29 cellular contexts compared by ENCODE assay signal in the genomic region with DNA sequence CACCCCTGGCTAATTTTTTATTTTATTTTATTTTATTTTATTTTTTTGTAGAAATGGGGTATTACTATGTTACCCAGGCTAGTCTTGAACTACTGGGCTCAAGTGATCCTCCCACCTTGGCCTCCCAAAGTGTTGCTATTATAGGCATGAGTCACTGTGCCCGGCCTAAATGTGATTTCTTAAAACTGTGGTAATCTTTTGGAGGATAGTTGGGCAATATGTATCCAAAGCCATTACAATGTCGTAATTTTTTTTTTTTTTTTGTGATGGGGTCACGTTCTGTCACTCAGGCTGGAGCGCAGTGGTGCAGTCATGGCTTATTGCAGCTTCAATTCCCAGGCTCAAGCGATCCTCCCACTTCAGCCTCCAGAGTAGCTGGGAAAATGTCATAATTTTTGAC. TPM values are rescaled to one million over a fixed set of nuclear protein-coding genes. Genes with fewer than 3 reads are reported as not detected.
DNase-seq lines count a peak whose midpoint lies in the region; ATAC-seq and TF ChIP-seq lines count a peak whose summit lies in the region.
"Had no signal": no experiment of that assay in that cellular context is flagged by ENCODE, and none has a peak within 500 bp of the region (broad histone marks: within the 10 kb centered on the region; RNA-seq: fewer than 3 reads in every experiment).

No MANE protein-coding gene starts in this region.

- no peaks in the 10 kb centered on the region for H3K36me3 Mint-ChIP-seq in activated naive CD4-positive, alpha-beta T cell treated with anti-CD3 and anti-CD28 coated beads, Interleukin-2, amount 50 U/mL, for 72 hours
- H3K36me3 Mint-ChIP-seq: mesothelial cell of epicardium had no signal

- no peaks in the 10 kb centered on the region; the same call in 1 of the 2 replicates for H3K4me1 ChIP-seq in IMR-90 (ENCODE audit: control insufficient read depth, insufficient read depth, low read length)
- H3K4me1 ChIP-seq in PC-9 (replicated peaks; ENCODE audit: insufficient read depth) = peaks cover 21% of the 10 kb centered on the region
- H3K4me1 ChIP-seq: Peyer's patch had no signal

- no peaks in the 10 kb centered on the region for H3K9me2 ChIP-seq in PC-9 (ENCODE audit: insufficient read depth)

- H3K9me1 ChIP-seq in IMR-90 (ENCODE audit: insufficient read depth, low read length) = no peaks in the 10 kb centered on the region

- no peak overlapping the region for H2AK9ac ChIP-seq in IMR-90 (replicated peaks; ENCODE audit: low read depth, low read length, poor library complexity)

- TF ChIP-seq CTCF in AG09309 (IDR thresholded peaks at IDR 0.05; ENCODE audit: control insufficient read depth, insufficient read depth, low read depth, low read length, missing control alignments) (no peak), IMR-90 (conservative IDR thresholded peaks at IDR 0.05; ENCODE audit: low read depth, low read length) (no peak), PC-9 (conservative IDR thresholded peaks at IDR 0.05) (no peak), fibroblast of pulmonary artery (IDR thresholded peaks at IDR 0.05; ENCODE audit: low read length, missing control alignments) (no peak)

- TF ChIP-seq RAD21 in IMR-90 (IDR thresholded peaks at IDR 0.05; ENCODE audit: low read length) = no peak

- H3K9me3 ChIP-seq in IMR-90 (ENCODE audit: control insufficient read depth, insufficient read depth, low read length) (no peaks in the 10 kb centered on the region), PC-9 (ENCODE audit: insufficient read depth, low read depth) (no peaks in the 10 kb centered on the region)
- H3K9me3 ChIP-seq: BLaER1 treated with 17β-estradiol and CSF1 and Interleukin-3, amounts not matched to agents 10 nM and 100 nM; Peyer's patch; stomach had no signal

- dilution Hi-C loops in IMR-90 (cut with HindIII; ENCODE audit: low sequenced_read_pairs, unreplicated experiment) = no loop called here

- H3K27ac Mint-ChIP-seq in activated naive CD4-positive, alpha-beta T cell treated with anti-CD3 and anti-CD28 coated beads, Interleukin-2, amount 50 U/mL, for 72 hours = no peak overlapping the region
- H3K27ac Mint-ChIP-seq: mesothelial cell of epicardium, nephron had no signal

- TF ChIP-seq POLR2A in IMR-90 (IDR thresholded peaks at IDR 0.05; ENCODE audit: low read depth, low read length) = no peak

- H3F3A ChIP-seq in PC-9 (ENCODE audit: insufficient read depth, low read depth) = no peaks in the 10 kb centered on the region; the same call in 1 of the 2 replicates

- H2BK120ac ChIP-seq in IMR-90 (ENCODE audit: low read depth, low read length) = no peak overlapping the region

- H2BK15ac ChIP-seq in IMR-90 (ENCODE audit: low read depth, low read length) = no peak overlapping the region

- no peak overlapping the region for H3K14ac ChIP-seq in IMR-90 (replicated peaks; ENCODE audit: low read depth, low read length)

- H3K27ac ChIP-seq in IMR-90 (ENCODE audit: insufficient read depth, low read length) = no peak overlapping the region
- H3K27ac ChIP-seq in PC-9 = peak overlapping the region; percentile 45
- H3K27ac ChIP-seq: BLaER1 treated with 17β-estradiol and CSF1 and Interleukin-3, amounts not matched to agents 10 nM and 100 nM; epithelial cell of prostate; Peyer's patch; SK-N-MC; stomach had no signal

- H4K20me1 ChIP-seq in IMR-90 (ENCODE audit: insufficient read depth, low read length) (no peaks in the 10 kb centered on the region), PC-9 (ENCODE audit: insufficient read depth) (no peaks in the 10 kb centered on the region)
- H4K20me1 ChIP-seq: BLaER1 treated with 17β-estradiol and CSF1 and Interleukin-3, amounts not matched to agents 10 nM and 100 nM had no signal

- no peak overlapping the region for H2AK5ac ChIP-seq in IMR-90 (ENCODE audit: low read depth, low read length)

- H2BK5ac ChIP-seq in IMR-90 (ENCODE audit: low read depth, low read length, poor library complexity, severe bottlenecking) = no peak overlapping the region

- no peaks in the 10 kb centered on the region for H3K9me3 Mint-ChIP-seq in activated naive CD4-positive, alpha-beta T cell treated with anti-CD3 and anti-CD28 coated beads, Interleukin-2, amount 50 U/mL, for 72 hours
- H3K9me3 Mint-ChIP-seq: nephron had no signal

- peak; percentile 17 for DNase-seq in AG09309 (ENCODE audit: low read depth)
- DNase-seq in IMR-90 = no peak
- DNase-seq in PC-9 = peak in 1 of 2 experiments; percentile 82
- DNase-seq in fibroblast of pulmonary artery (ENCODE audit: low read depth) = peak; percentile 41
- no peak for DNase-seq in activated naive CD4-positive, alpha-beta T cell treated with anti-CD3 and anti-CD28 coated beads, Interleukin-2, amount 50 U/mL, for 72 hours (ENCODE audit: low spot score in 2 of 2)
- DNase-seq in activated T-cell treated with anti-CD3 and anti-CD28 coated beads, Interleukin-2, amount 50 U/mL, for 48 hours = no peak
- no peak for DNase-seq in NAMALWA (ENCODE audit: low spot score)
- DNase-seq: activated CD4-positive, CD25-positive, alpha-beta regulatory T cell treated with anti-CD3 and anti-CD28 coated beads, Interleukin-2, amount 50 U/mL, for 72 hours; GDM1; left cardiac atrium; NCI-H1436; NCI-H2171; NCI-H774; Peyer's patch; stimulated activated CD4-positive, alpha-beta T cell treated with anti-CD3 and anti-CD28 coated beads, Interleukin-2, amount 100 ng/mL, for 48 hours; stomach; T-helper 9 cell had no signal

- H3K4me3 ChIP-seq in AG09309 (ENCODE audit: control insufficient read depth, low read depth, low read length) (no peak overlapping the region), IMR-90 (ENCODE audit: insufficient read depth, low read depth, low read length) (no peak overlapping the region), PC-9 (no peak overlapping the region), fibroblast of pulmonary artery (replicated peaks; ENCODE audit: low read depth, low read length) (no peak overlapping the region)
- H3K4me3 ChIP-seq: BLaER1 treated with 17β-estradiol and CSF1 and Interleukin-3, amounts not matched to agents 10 nM and 100 nM; Peyer's patch; SK-N-MC; stomach had no signal

- H3K4me2 ChIP-seq in IMR-90 (ENCODE audit: low read depth, low read length) = no peak overlapping the region
- H3K4me2 ChIP-seq in PC-9 = no peak overlapping the region; the same call in 1 of the 2 replicates
- H3K4me2 ChIP-seq: BLaER1 treated with 17β-estradiol and CSF1 and Interleukin-3, amounts not matched to agents 10 nM and 100 nM had no signal

- H4K5ac ChIP-seq in IMR-90 (ENCODE audit: low read depth, low read length) = no peak overlapping the region

- no peak overlapping the region for H3K23ac ChIP-seq in IMR-90 (ENCODE audit: low read depth, low read length)

- H2AFZ ChIP-seq in IMR-90 (replicated peaks; ENCODE audit: low read length, poor library complexity) (no peak overlapping the region), PC-9 (no peak overlapping the region)

- CTCF ChIA-PET in IMR-90 (lab: Yijun Ruan, JAX) (interaction anchor here (0.6 to 2.2 kb wide), 3 partner anchors 11 to 120 kb away, joined by 4 to 7 read pairs (median 7); no protein-coding TSS in a partner anchor), PC-9 (lab: Charles Lee) (no interaction called here)

- no peaks in the 10 kb centered on the region for H3K79me2 ChIP-seq in PC-9 (ENCODE audit: low read depth)

- no peak overlapping the region for H4K91ac ChIP-seq in IMR-90 (ENCODE audit: insufficient read depth, low read depth, low read length)

- H3K79me1 ChIP-seq in IMR-90 (ENCODE audit: low read depth in 1 of 2, low read length in 2 of 2) = no peaks in the 10 kb centered on the region

- peaks cover 11% of the 10 kb centered on the region for H3K27me3 ChIP-seq in IMR-90 (ENCODE audit: control insufficient read depth, insufficient read depth, low read length)
- no peaks in the 10 kb centered on the region for H3K27me3 ChIP-seq in PC-9 (ENCODE audit: insufficient read depth, low read depth)
- H3K27me3 ChIP-seq: BLaER1 treated with 17β-estradiol and CSF1 and Interleukin-3, amounts not matched to agents 10 nM and 100 nM; Peyer's patch; stomach had no signal

- H3K56ac ChIP-seq in IMR-90 (ENCODE audit: extremely low read depth, insufficient read depth, low read length) = no peak overlapping the region

- POLR2A ChIA-PET in IMR-90 (lab: Charles Lee; ENCODE audit: unreplicated experiment) = no interaction called here
- POLR2A ChIA-PET in PC-9 (lab: Charles Lee; ENCODE audit: unreplicated experiment) = no interaction called here

- in situ Hi-C loops in IMR-90 (cut with MboI; ENCODE audit: low sequenced_read_pairs) = no loop called here

- no peak overlapping the region for H3K18ac ChIP-seq in IMR-90 (ENCODE audit: low read depth, low read length)

- H3K36me3 ChIP-seq in IMR-90 (ENCODE audit: control insufficient read depth, insufficient read depth, low read length) (no peaks in the 10 kb centered on the region), PC-9 (ENCODE audit: low read depth) (no peaks in the 10 kb centered on the region)
- H3K36me3 ChIP-seq: BLaER1 treated with 17β-estradiol and CSF1 and Interleukin-3, amounts not matched to agents 10 nM and 100 nM; Peyer's patch; stomach had no signal

- no peak for ATAC-seq in IMR-90 (ENCODE audit: low read depth)
- ATAC-seq in activated naive CD4-positive, alpha-beta T cell treated with anti-CD3 and anti-CD28 coated beads, Interleukin-2, amount 50 U/mL, for 72 hours = no peak
- ATAC-seq in GM21515 (IDR thresholded peaks at IDR 0.05; ENCODE audit: unreplicated experiment) = no peak
- ATAC-seq: left cardiac atrium had no signal

- no peak overlapping the region for H3K4ac ChIP-seq in IMR-90 (ENCODE audit: low read depth, low read length)

- H3K9ac ChIP-seq in IMR-90 (ENCODE audit: low read depth, low read length) = no peak overlapping the region
- H3K9ac ChIP-seq: BLaER1 treated with 17β-estradiol and CSF1 and Interleukin-3, amounts not matched to agents 10 nM and 100 nM had no signal

- no TSS peak for BruUV-seq in IMR-90 (replicated peaks; lab: Mats Ljungman, UMichigan)
- no TSS peak for BruUV-seq in PC-9 (replicated peaks; lab: Mats Ljungman, UMichigan)

- no CpG with 5 or more reads among the region's 5 CpGs for WGBS in IMR-90 (ENCODE audit: extremely low coverage in 2 of 2, insufficient read length in 1 of 2), 2 experiments

- H4K8ac ChIP-seq in IMR-90 (ENCODE audit: low read depth in 2 of 2, low read length in 2 of 2) = no peak overlapping the region

- intact Hi-C loops in IMR-90 (cut with micrococcal nuclease) (no loop called here), PC-9 (cut with micrococcal nuclease; ENCODE audit: unreplicated experiment) (no loop called here)

- no peak overlapping the region for H2BK20ac ChIP-seq in IMR-90 (ENCODE audit: low read depth, low read length)

RNA-seq across cellular contexts. Expression of a gene that starts 14.2 kb away (rescaled TPM):
- not detected in 2 replicates for total RNA-seq in IMR-90 (2012; rRNA removed)
- not detected in 2 replicates for polyA plus RNA-seq in IMR-90 (2012; rRNA removed)
- polyA plus RNA-seq in IMR-90 (2012; cell fraction: cytosol; rRNA removed) = not detected in 2 replicates
- 0.03 and 0.10 TPM in 2 replicates for polyA plus RNA-seq in IMR-90 (2012; cell fraction: nucleus; rRNA removed; ENCODE audit: low replicate concordance)
- total RNA-seq in PC-9 (2021) = not detected in 2 replicates
- total RNA-seq in activated naive CD4-positive, alpha-beta T cell treated with anti-CD3 and anti-CD28 coated beads, Interleukin-2, amount 50 U/mL, for 72 hours = not detected
- total RNA-seq: bronchial epithelial cell, dermis microvascular lymphatic vessel endothelial cell, glomerular endothelial cell, left cardiac atrium, mesothelial cell of epicardium, Peyer's patch, skeletal muscle tissue, stomach, urinary bladder had no signal
- polyA plus RNA-seq: adipose tissue, stomach, urinary bladder had no signal

RNA-seq across cellular contexts. Expression of a gene that starts 39.9 kb away (rescaled TPM):
- total RNA-seq in IMR-90 (2012; rRNA removed) (15.3 and 16.8 TPM in 2 replicates), PC-9 (2021) (25.2 and 31.5 TPM in 2 replicates)
- polyA plus RNA-seq in IMR-90 (2012; rRNA removed) = 17.2 and 18.5 TPM in 2 replicates
- 8.5 and 14.8 TPM in 2 replicates for polyA plus RNA-seq in IMR-90 (2012; cell fraction: cytosol; rRNA removed)
- polyA plus RNA-seq in IMR-90 (2012; cell fraction: nucleus; rRNA removed; ENCODE audit: low replicate concordance) = 36.4 and 51.9 TPM in 2 replicates
- total RNA-seq in activated naive CD4-positive, alpha-beta T cell treated with anti-CD3 and anti-CD28 coated beads, Interleukin-2, amount 50 U/mL, for 72 hours = 1 to 10 TPM; 3.5 to 5.8 TPM

RNA-seq across cellular contexts. Expression of a gene that starts 52.8 kb away (rescaled TPM):
- total RNA-seq in IMR-90 (2012; rRNA removed) (14.7 and 21.1 TPM in 2 replicates), PC-9 (2021) (22.1 and 26.2 TPM in 2 replicates)
- polyA plus RNA-seq in IMR-90 (2012; rRNA removed) = 6.4 and 6.8 TPM in 2 replicates
- 2.9 and 4.0 TPM in 2 replicates for polyA plus RNA-seq in IMR-90 (2012; cell fraction: cytosol; rRNA removed)
- polyA plus RNA-seq in IMR-90 (2012; cell fraction: nucleus; rRNA removed; ENCODE audit: low replicate concordance) = 10.0 and 112 TPM in 2 replicates
- total RNA-seq in activated naive CD4-positive, alpha-beta T cell treated with anti-CD3 and anti-CD28 coated beads, Interleukin-2, amount 50 U/mL, for 72 hours = 10 to 100 TPM; 27.0 to 49.3 TPM

Comparison
In these comparisons a context has a peak if more than half of its experiments do, and no peak if none do; other contexts are left out.
1. DNase-seq: peak in AG09309 (single experiment) and fibroblast of pulmonary artery (single experiment); none in IMR-90 (single experiment), activated naive CD4-positive, alpha-beta T cell treated with anti-CD3 and anti-CD28 coated beads, Interleukin-2, amount 50 U/mL, for 72 hours (0 of 2), activated T-cell treated with anti-CD3 and anti-CD28 coated beads, Interleukin-2, amount 50 U/mL, for 48 hours (0 of 2) and NAMALWA (single experiment).